In genomic region chr14:94599656-94600004, GRCh38 we compare ENCODE assay signal across 10 cellular contexts. TPM values are rescaled to one million over a fixed set of nuclear protein-coding genes. Genes with fewer than 3 reads are reported as not detected.
A peak's percentile ranks its signal among the peaks of the same experiment; 100 is the strongest.
DNase-seq lines count a peak whose midpoint lies in the region; ATAC-seq and TF ChIP-seq lines count a peak whose summit lies in the region.
"Had no signal": no experiment of that assay in that cellular context is flagged by ENCODE, and none has a peak within 500 bp of the region (broad histone marks: within the 10 kb centered on the region; RNA-seq: fewer than 3 reads in every experiment).

No MANE protein-coding gene starts in this region.

- no peak for DNase-seq in left ventricle myocardium inferior
- DNase-seq in Right ventricle myocardium inferior (ENCODE audit: missing footprints) = no peak
- DNase-seq in esophagus squamous epithelium (lab: John Stamatoyannopoulos, UW) = no peak
- no peak for DNase-seq in osteocyte (ENCODE audit: extremely low spot score, unreplicated experiment)
- no peak for DNase-seq in vagina (ENCODE audit: extremely low spot score in 2 of 2)
- DNase-seq in NCI-H1092 treated with DMSO at 0.1 percent for 48 hours (lab: John Stamatoyannopoulos, UW) = no peak
- no peak for DNase-seq in NCI-H2107 treated with DMSO at 0.1 percent for 48 hours (lab: John Stamatoyannopoulos, UW; ENCODE audit: unreplicated experiment)
- no peak for DNase-seq in NCI-H2081 (lab: John Stamatoyannopoulos, UW)
- DNase-seq: DMS79 treated with DMSO at 0.1 percent for 48 hours had no signal

- TF ChIP-seq POLR2A in esophagus squamous epithelium (IDR thresholded peaks at IDR 0.05) = no peak
- no peak for TF ChIP-seq POLR2A in vagina (IDR thresholded peaks at IDR 0.05)

- H3K4me3 ChIP-seq in left ventricle myocardium inferior (no peak overlapping the region), esophagus squamous epithelium (no peak overlapping the region), vagina (no peak overlapping the region)

- intact Hi-C loops in left ventricle myocardium inferior (cut with micrococcal nuclease) (no loop called here), Right ventricle myocardium inferior (cut with DNase I) (no loop called here), esophagus squamous epithelium (cut with DNase I) (no loop called here), vagina (cut with DNase I) (no loop called here)

- TF ChIP-seq CTCF in left ventricle myocardium inferior (IDR thresholded peaks at IDR 0.05; ENCODE audit: borderline replicate concordance) (no peak), esophagus squamous epithelium (IDR thresholded peaks at IDR 0.05) (no peak), osteocyte (IDR thresholded peaks at IDR 0.05) (no peak), vagina (IDR thresholded peaks at IDR 0.05) (no peak)

- WGBS in esophagus squamous epithelium, 2 donors = 27 to 43% methylated on average over 3 of the region's 3 CpGs

- no peaks in the 10 kb centered on the region for H3K9me3 ChIP-seq in left ventricle myocardium inferior (replicated peaks)
- H3K9me3 ChIP-seq in esophagus squamous epithelium = no peaks in the 10 kb centered on the region
- no peaks in the 10 kb centered on the region for H3K9me3 ChIP-seq in vagina

- H3K36me3 ChIP-seq in left ventricle myocardium inferior (no peaks in the 10 kb centered on the region), esophagus squamous epithelium (no peaks in the 10 kb centered on the region), vagina (no peaks in the 10 kb centered on the region)

- H3K27ac Mint-ChIP-seq in osteocyte (ENCODE audit: unreplicated experiment) = peak overlapping the region; percentile 90

- no peak for ATAC-seq in Right ventricle myocardium inferior

- no peaks in the 10 kb centered on the region for H3K36me3 Mint-ChIP-seq in osteocyte (ENCODE audit: unreplicated experiment)

- no peaks in the 10 kb centered on the region for H3K9me3 Mint-ChIP-seq in osteocyte (ENCODE audit: unreplicated experiment)

- H3K27me3 ChIP-seq in left ventricle myocardium inferior (ENCODE audit: low read depth) = no peaks in the 10 kb centered on the region
- no peaks in the 10 kb centered on the region for H3K27me3 ChIP-seq in esophagus squamous epithelium
- no peaks in the 10 kb centered on the region for H3K27me3 ChIP-seq in vagina

- peaks cover 56% of the 10 kb centered on the region for H3K4me1 ChIP-seq in left ventricle myocardium inferior
- H3K4me1 ChIP-seq in esophagus squamous epithelium = peaks cover 29 to 46% (median 40%) of the 10 kb centered on the region in 3 donors
- H3K4me1 ChIP-seq in vagina = peaks cover 53% of the 10 kb centered on the region

- no peaks in the 10 kb centered on the region for H3K27me3 Mint-ChIP-seq in osteocyte (ENCODE audit: unreplicated experiment)

- H3K27ac ChIP-seq in left ventricle myocardium inferior (replicated peaks) (peak overlapping the region; percentile 78), esophagus squamous epithelium (peak overlapping the region; percentile 51 to 83 (median 78)), vagina (peak overlapping the region; percentile 83)

- H3K4me3 Mint-ChIP-seq in osteocyte (ENCODE audit: unreplicated experiment) = peak overlapping the region; percentile 7

- peaks cover 34% of the 10 kb centered on the region for H3K4me1 Mint-ChIP-seq in osteocyte (ENCODE audit: unreplicated experiment)

RNA-seq across cellular contexts. Expression of gene SERPINA3, which starts 12.6 kb away (rescaled TPM):
- 45.5 TPM for total RNA-seq in left ventricle myocardium inferior
- 112 TPM for total RNA-seq in Right ventricle myocardium inferior
- total RNA-seq in esophagus squamous epithelium = 100 to 1,000 TPM in 1 of 4 donors, 10 to 100 TPM in 2, 1 to 10 TPM in 1; 3.3 to 223 (median 54.8) TPM
- 1.2 and 1.6 TPM in 2 replicates for total RNA-seq in osteocyte
- total RNA-seq in vagina = 328 TPM
- total RNA-seq: activated CD8-positive, alpha-beta memory T cell treated with anti-CD3 and anti-CD28 coated beads for 36 hours had no signal

RNA-seq across cellular contexts. Expression of gene SERPINA5, which starts 18.4 kb away (rescaled TPM):
- total RNA-seq in left ventricle myocardium inferior (2.1 TPM), Right ventricle myocardium inferior (4.1 TPM), esophagus squamous epithelium (under 1 TPM in 3 of 4 donors, not detected in 1; 0.12 to 0.38 (median 0.35) TPM), osteocyte (0.16 TPM in 1 of 2 replicates, not detected in the other), vagina (3.7 TPM)
- total RNA-seq: activated CD8-positive, alpha-beta memory T cell treated with anti-CD3 and anti-CD28 coated beads for 36 hours had no signal

RNA-seq across cellular contexts. Expression of gene SERPINA4, which starts 38.4 kb away (rescaled TPM):
- total RNA-seq in left ventricle myocardium inferior = not detected
- not detected for total RNA-seq in Right ventricle myocardium inferior
- total RNA-seq in esophagus squamous epithelium = not detected
- total RNA-seq in osteocyte = not detected in 2 replicates
- total RNA-seq in vagina = not detected
- total RNA-seq: activated CD8-positive, alpha-beta memory T cell treated with anti-CD3 and anti-CD28 coated beads for 36 hours had no signal
